In the genomic region with DNA sequence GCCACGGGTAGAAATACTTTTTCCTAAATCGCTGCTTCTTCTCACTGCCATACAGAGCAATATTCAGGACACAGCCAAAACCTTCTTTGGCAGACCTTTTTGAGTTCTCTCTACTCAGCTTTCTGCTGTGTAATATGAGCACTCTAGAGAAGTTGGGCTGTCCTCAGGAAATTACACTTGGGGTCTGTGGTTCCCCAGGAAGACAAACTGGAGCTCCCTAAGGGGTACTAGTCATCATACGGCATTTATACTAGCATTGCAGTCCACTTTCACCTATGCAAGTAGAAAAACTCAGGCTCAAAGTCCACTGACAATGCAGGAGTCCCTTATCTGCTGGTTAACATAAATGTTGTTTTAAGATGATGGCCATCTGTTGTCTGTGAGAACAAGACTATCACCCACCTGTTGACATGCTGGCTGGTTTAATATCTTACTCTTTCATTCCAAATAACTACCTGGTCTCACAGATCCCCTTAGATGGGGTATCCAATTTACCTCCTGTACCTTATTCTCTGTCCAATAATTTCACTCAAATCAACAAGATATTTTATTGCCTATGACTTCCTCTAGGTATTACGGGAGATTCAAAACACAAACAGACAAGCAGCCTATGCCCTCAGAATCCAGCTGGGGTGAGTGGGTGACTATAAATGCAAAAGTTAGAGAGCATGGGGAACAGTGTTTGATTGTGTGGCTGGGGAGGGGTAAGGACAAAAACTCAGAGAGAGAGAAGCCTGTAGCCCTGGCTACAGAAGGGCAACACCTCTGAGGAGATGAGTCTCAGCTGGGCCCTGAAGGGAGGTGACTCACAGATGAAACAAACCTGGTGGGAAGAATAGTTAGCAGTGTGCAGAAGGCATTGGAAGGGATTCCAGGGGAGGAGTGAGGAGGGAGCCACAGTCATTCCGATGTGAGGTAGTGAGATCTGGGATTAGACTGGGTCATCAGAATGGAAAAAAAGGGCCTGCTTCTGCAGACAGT, we compare ENCODE assay signal across 12 cellular contexts. TPM values are rescaled to one million over a fixed set of nuclear protein-coding genes. Genes with fewer than 3 reads are reported as not detected.
DNase-seq lines count a peak whose midpoint lies in the region; ATAC-seq and TF ChIP-seq lines count a peak whose summit lies in the region.
"Had no signal": no experiment of that assay in that cellular context is flagged by ENCODE, and none has a peak within 500 bp of the region (broad histone marks: within the 10 kb centered on the region; RNA-seq: fewer than 3 reads in every experiment).

No MANE protein-coding gene starts in this region.

- 0 out of 2 replicates have a peak, but pooled peaks cover 6% of the 10 kb centered on the region for H3K9me2 ChIP-seq in GM23338 (ENCODE audit: insufficient read depth)

- H3K9me3 Mint-ChIP-seq in Caco-2 (ENCODE audit: unreplicated experiment) (peaks cover 10% of the 10 kb centered on the region), GM23338 (peaks cover 2% of the 10 kb centered on the region; the same call in 1 of the 3 replicates), mesothelial cell of epicardium (peaks cover 7% of the 10 kb centered on the region)
- no peaks in the 10 kb centered on the region for H3K9me3 Mint-ChIP-seq in activated CD8-positive, alpha-beta T cell treated with anti-CD3 and anti-CD28 coated beads for 36 hours

- no peak overlapping the region for H3K4ac ChIP-seq in mesendoderm (ENCODE audit: low read depth, low read length)

- intact Hi-C loops in Caco-2 (cut with micrococcal nuclease; ENCODE audit: unreplicated experiment): loop anchor here (5.0 kb wide), 1 partner anchor 32 kb away; no protein-coding TSS in a partner anchor
- intact Hi-C loops in activated CD8-positive, alpha-beta T cell treated with anti-CD3 and anti-CD28 coated beads for 36 hours (cut with micrococcal nuclease): no loop called here

- peak; percentile 29 to 37 for DNase-seq in Caco-2
- peak; percentile 21 for DNase-seq in activated CD8-positive, alpha-beta T cell treated with anti-CD3 and anti-CD28 coated beads for 36 hours
- DNase-seq in mesendoderm: peak; percentile 64
- DNase-seq in activated gamma-delta T cell (lab: John Stamatoyannopoulos, UW): no peak
- DNase-seq in GM23338 (ENCODE audit: low spot score): no peak
- no peak for DNase-seq in mesothelial cell of epicardium (ENCODE audit: low spot score in 2 of 2, unreplicated experiment in 2 of 2)
- DNase-seq in EL: no peak
- DNase-seq: activated naive CD4-positive, alpha-beta T cell treated with anti-CD3 and anti-CD28 coated beads, Interleukin-2, amount 50 U/mL, for 16 hours; NCI-H510A treated with DMSO at 0.1 percent for 48 hours; ovary had no signal

- H3K56ac ChIP-seq in mesendoderm (ENCODE audit: low read length): no peak overlapping the region

- TF ChIP-seq CTCF in Caco-2 (IDR thresholded peaks at IDR 0.05; ENCODE audit: insufficient read depth in 1 of 2, low read depth in 1 of 2, low read length in 1 of 2, severe bottlenecking in 1 of 2, unreplicated experiment in 1 of 2) (no peak), GM23338 (conservative IDR thresholded peaks at IDR 0.05; ENCODE audit: low read depth in 2 of 2) (no peak), mesothelial cell of epicardium (IDR thresholded peaks at IDR 0.05; ENCODE audit: unreplicated experiment) (no peak)
- TF ChIP-seq CTCF in activated CD8-positive, alpha-beta T cell treated with anti-CD3 and anti-CD28 coated beads for 36 hours (IDR thresholded peaks at IDR 0.05): no peak

- H3K36me3 ChIP-seq in Caco-2 (ENCODE audit: control insufficient read depth, insufficient read depth, low read length) (no peaks in the 10 kb centered on the region), mesendoderm (ENCODE audit: control insufficient read depth, insufficient read depth, low read length) (no peaks in the 10 kb centered on the region), GM23338 (ENCODE audit: insufficient read depth) (no peaks in the 10 kb centered on the region)
- H3K36me3 ChIP-seq: ovary had no signal

- CTCF ChIA-PET in Caco-2 (lab: Charles Lee): interaction anchor here (1.7 kb wide), 1 partner anchor 10 kb away, joined by 3 read pairs; a partner anchor contains a TSS
- CTCF ChIA-PET in activated CD8-positive, alpha-beta T cell treated with anti-CD3 and anti-CD28 coated beads for 36 hours (lab: Charles Lee): interaction anchor here (0.6 to 1.7 kb wide), 2 partner anchors 10 to 82 kb away, joined by 3 to 4 read pairs; a partner anchor contains a TSS

- H3K27ac Mint-ChIP-seq in Caco-2 (ENCODE audit: unreplicated experiment): no peak overlapping the region
- H3K27ac Mint-ChIP-seq in activated CD8-positive, alpha-beta T cell treated with anti-CD3 and anti-CD28 coated beads for 36 hours: no peak overlapping the region
- H3K27ac Mint-ChIP-seq in GM23338: no peak overlapping the region
- H3K27ac Mint-ChIP-seq in mesothelial cell of epicardium: no peak overlapping the region

- H3K27me3 Mint-ChIP-seq in Caco-2 (ENCODE audit: insufficient read depth, unreplicated experiment): no peaks in the 10 kb centered on the region
- no peaks in the 10 kb centered on the region for H3K27me3 Mint-ChIP-seq in activated CD8-positive, alpha-beta T cell treated with anti-CD3 and anti-CD28 coated beads for 36 hours
- H3K27me3 Mint-ChIP-seq in GM23338 (ENCODE audit: insufficient read depth, low read depth, poor library complexity): no peaks in the 10 kb centered on the region
- no peaks in the 10 kb centered on the region for H3K27me3 Mint-ChIP-seq in mesothelial cell of epicardium (ENCODE audit: low read depth)

- H3K79me2 ChIP-seq in mesendoderm (ENCODE audit: control insufficient read depth, insufficient read depth, low read length) (no peaks in the 10 kb centered on the region), GM23338 (replicated peaks; ENCODE audit: insufficient read depth) (no peaks in the 10 kb centered on the region)

- no peaks in the 10 kb centered on the region for H3F3A ChIP-seq in GM23338 (replicated peaks; ENCODE audit: low read depth)

- WGBS in mesendoderm (ENCODE audit: extremely low coverage, insufficient coverage, low lambda C conversion rate): no CpG with 5 or more reads among the region's 5 CpGs

- H3K27ac ChIP-seq in mesendoderm (ENCODE audit: low read depth, low read length) (no peak overlapping the region), GM23338 (ENCODE audit: low read depth) (no peak overlapping the region)
- H3K27ac ChIP-seq: KMS-11, ovary had no signal

- no peaks in the 10 kb centered on the region for H3K27me3 ChIP-seq in Caco-2 (replicated peaks; ENCODE audit: control insufficient read depth, insufficient read depth, low read length)
- H3K27me3 ChIP-seq in mesendoderm (ENCODE audit: insufficient read depth, low read length, poor library complexity): no peaks in the 10 kb centered on the region
- no peaks in the 10 kb centered on the region for H3K27me3 ChIP-seq in GM23338 (ENCODE audit: insufficient read depth)
- H3K27me3 ChIP-seq: ovary had no signal

- no TSS peak for BruUV-seq in Caco-2 (replicated peaks; lab: Mats Ljungman, UMichigan)

- no peak overlapping the region for H2BK5ac ChIP-seq in mesendoderm (ENCODE audit: low read length)

- H4K8ac ChIP-seq in mesendoderm (ENCODE audit: low read depth, low read length): peak overlapping the region; percentile 56

- H4K5ac ChIP-seq in mesendoderm (ENCODE audit: low read length): no peak overlapping the region

- no peaks in the 10 kb centered on the region for H3K9me3 ChIP-seq in Caco-2
- H3K9me3 ChIP-seq: ovary had no signal

- no peak overlapping the region for H3K23ac ChIP-seq in mesendoderm (ENCODE audit: low read length)

- H3K79me1 ChIP-seq in mesendoderm (ENCODE audit: low read length): no peaks in the 10 kb centered on the region

- H3K4me1 ChIP-seq in Caco-2 (peaks cover 35% of the 10 kb centered on the region), mesendoderm (ENCODE audit: control insufficient read depth, low read depth, low read length) (peaks cover 4% of the 10 kb centered on the region), GM23338 (ENCODE audit: insufficient read depth) (no peaks in the 10 kb centered on the region)

- no peak overlapping the region for H2BK15ac ChIP-seq in mesendoderm (replicated peaks; ENCODE audit: low read depth)

- no peaks in the 10 kb centered on the region for H4K20me1 ChIP-seq in GM23338 (replicated peaks; ENCODE audit: insufficient read depth)

- ATAC-seq in GM21529 (IDR thresholded peaks at IDR 0.05; ENCODE audit: unreplicated experiment): peak; percentile 46
- peak; percentile 82 for ATAC-seq in activated CD8-positive, alpha-beta T cell treated with anti-CD3 and anti-CD28 coated beads for 36 hours
- ATAC-seq in GM23338: no peak; the same call in 2 of the 3 replicates

- H3K4me2 ChIP-seq in mesendoderm (ENCODE audit: low read length) (no peak overlapping the region), GM23338 (no peak overlapping the region)
- H3K4me2 ChIP-seq: KMS-11 had no signal

- H3K4me3 Mint-ChIP-seq in Caco-2 (ENCODE audit: unreplicated experiment) (no peak overlapping the region), GM23338 (no peak overlapping the region), mesothelial cell of epicardium (no peak overlapping the region)
- H3K4me3 Mint-ChIP-seq in activated CD8-positive, alpha-beta T cell treated with anti-CD3 and anti-CD28 coated beads for 36 hours: no peak overlapping the region

- H3K9ac ChIP-seq in mesendoderm (ENCODE audit: low read length): no peak overlapping the region
- H3K9ac ChIP-seq: KMS-11 had no signal

- no peak overlapping the region for H3K18ac ChIP-seq in mesendoderm (ENCODE audit: low read length)

- no peak overlapping the region for H2AFZ ChIP-seq in GM23338

- H3K4me1 Mint-ChIP-seq in Caco-2 (ENCODE audit: low read depth, unreplicated experiment) (peaks cover 14% of the 10 kb centered on the region), GM23338 (peaks cover 9% of the 10 kb centered on the region), mesothelial cell of epicardium (peaks cover 2% of the 10 kb centered on the region)
- H3K4me1 Mint-ChIP-seq in activated CD8-positive, alpha-beta T cell treated with anti-CD3 and anti-CD28 coated beads for 36 hours (ENCODE audit: low read depth): peaks cover 11% of the 10 kb centered on the region

- POLR2A ChIA-PET in Caco-2 (lab: Charles Lee): no interaction called here
- POLR2A ChIA-PET in activated CD8-positive, alpha-beta T cell treated with anti-CD3 and anti-CD28 coated beads for 36 hours (lab: Charles Lee): interaction anchor here (2.2 kb wide), 1 partner anchor 9 kb away, joined by 7 read pairs; no protein-coding TSS in a partner anchor

- H3K4me3 ChIP-seq in Caco-2 (ENCODE audit: low read depth, low read length) (no peak overlapping the region), mesendoderm (ENCODE audit: low read length) (no peak overlapping the region), GM23338 (no peak overlapping the region)
- H3K4me3 ChIP-seq: ovary had no signal

- H3K36me3 Mint-ChIP-seq in Caco-2 (ENCODE audit: insufficient read depth, unreplicated experiment): peaks cover 4% of the 10 kb centered on the region
- no peaks in the 10 kb centered on the region for H3K36me3 Mint-ChIP-seq in activated CD8-positive, alpha-beta T cell treated with anti-CD3 and anti-CD28 coated beads for 36 hours (ENCODE audit: low read depth)
- H3K36me3 Mint-ChIP-seq in GM23338 (ENCODE audit: low read depth): no peaks in the 10 kb centered on the region
- H3K36me3 Mint-ChIP-seq in mesothelial cell of epicardium: no peaks in the 10 kb centered on the region

- no peak overlapping the region for H2AK5ac ChIP-seq in mesendoderm (ENCODE audit: low read length)

- no peak overlapping the region for H2BK120ac ChIP-seq in mesendoderm (ENCODE audit: low read depth, low read length)

RNA-seq across cellular contexts. Expression of a gene that starts 10.2 kb away (rescaled TPM):
- total RNA-seq in Caco-2 (2022) (15.2 and 15.6 TPM in 2 replicates), mesothelial cell of epicardium (8.8 to 10.0 TPM (median 8.9 TPM) in 3 replicates)
- total RNA-seq in activated CD8-positive, alpha-beta T cell treated with anti-CD3 and anti-CD28 coated beads for 36 hours: 100 to 1,000 TPM; 163 to 166 TPM
- polyA plus RNA-seq in mesendoderm (2013, experiment 1 of 2): 0.67 TPM
- polyA plus RNA-seq in mesendoderm (2013, experiment 2 of 2): 0.60 TPM
- 0.50 and 0.94 TPM in 2 replicates for total RNA-seq in GM23338 (2014; rRNA removed; shearing (Covaris generic))
- 1.2 and 2.6 TPM in 2 replicates for polyA plus RNA-seq in GM23338 (2016; fragmentation: Nextera tagmentation; extraction: Ambion mirVana)

RNA-seq across cellular contexts. Expression of a gene that starts 46.0 kb away (rescaled TPM):
- total RNA-seq in Caco-2 (2022) (34.2 and 34.6 TPM in 2 replicates), mesothelial cell of epicardium (35.4 to 38.0 TPM (median 37.4 TPM) in 3 replicates)
- 10 to 100 TPM; 44.5 to 47.4 TPM for total RNA-seq in activated CD8-positive, alpha-beta T cell treated with anti-CD3 and anti-CD28 coated beads for 36 hours
- 50.8 TPM for polyA plus RNA-seq in mesendoderm (2013, experiment 1 of 2)
- polyA plus RNA-seq in mesendoderm (2013, experiment 2 of 2): 50.6 TPM
- 65.5 and 70.3 TPM in 2 replicates for total RNA-seq in GM23338 (2014; rRNA removed; shearing (Covaris generic))
- polyA plus RNA-seq in GM23338 (2016; fragmentation: Nextera tagmentation; extraction: Ambion mirVana): 167 and 180 TPM in 2 replicates

Comparison
In these comparisons a context has a peak if more than half of its experiments do, and no peak if none do; other contexts are left out.
1. DNase-seq: peak in Caco-2 (2 of 2), activated CD8-positive, alpha-beta T cell treated with anti-CD3 and anti-CD28 coated beads for 36 hours (single experiment) and mesendoderm (single experiment); none in activated gamma-delta T cell (single experiment), GM23338 (single experiment), mesothelial cell of epicardium (0 of 2) and EL (single experiment).